Comparison of ENCODE assay signal across 8 cellular contexts in genomic region chr2:8514748-8515389, GRCh38.
DNase-seq lines count a peak whose midpoint lies in the region; ATAC-seq and TF ChIP-seq lines count a peak whose summit lies in the region.

No MANE protein-coding gene starts in this region.

- no peak overlapping the region for H3K4me3 ChIP-seq in suprapubic skin
- H3K4me3 ChIP-seq in MG63: no peak overlapping the region

- TF ChIP-seq EP300 in suprapubic skin (IDR thresholded peaks at IDR 0.05): no peak

- DNase-seq in RPMI8226 (peak; percentile 92), natural killer cell (no peak), sciatic nerve (ENCODE audit: low spot score) (no peak), suprapubic skin (ENCODE audit: low spot score in 2 of 2) (no peak), MV-4-11 (lab: John Stamatoyannopoulos, UW) (no peak), MG63 (no peak)

- H3K36me3 ChIP-seq in suprapubic skin: no peaks in the 10 kb centered on the region
- H3K36me3 ChIP-seq in MG63: no peaks in the 10 kb centered on the region

- TF ChIP-seq CTCF in natural killer cell (IDR thresholded peaks at IDR 0.05): no peak
- TF ChIP-seq CTCF in suprapubic skin (IDR thresholded peaks at IDR 0.05): no peak

- no peaks in the 10 kb centered on the region for H3K27me3 Mint-ChIP-seq in natural killer cell (ENCODE audit: low read depth in 2 of 2)

- no peaks in the 10 kb centered on the region for H3K36me3 Mint-ChIP-seq in natural killer cell

- H3K27ac ChIP-seq in suprapubic skin: no peak overlapping the region

- H3K9me3 ChIP-seq in suprapubic skin (no peaks in the 10 kb centered on the region), MG63 (no peaks in the 10 kb centered on the region)

- no peak for TF ChIP-seq POLR2A in suprapubic skin (IDR thresholded peaks at IDR 0.05)

- H3K27me3 ChIP-seq in suprapubic skin (no peaks in the 10 kb centered on the region), MG63 (no peaks in the 10 kb centered on the region)

- H3K4me1 Mint-ChIP-seq in natural killer cell: peaks cover 69 to 84% of the 10 kb centered on the region in 2 donors

- H3K4me1 ChIP-seq in suprapubic skin: peaks cover 6% of the 10 kb centered on the region

- no peaks in the 10 kb centered on the region for H3K9me3 Mint-ChIP-seq in natural killer cell

- WGBS in suprapubic skin: 70% methylated on average over 7 of the region's 7 CpGs

- ATAC-seq in GM19023 (IDR thresholded peaks at IDR 0.05; ENCODE audit: unreplicated experiment) (peak; percentile 58), HG02759 (IDR thresholded peaks at IDR 0.05; ENCODE audit: unreplicated experiment) (peak; percentile 51), natural killer cell (no peak), sciatic nerve (no peak)

- H3K4me3 Mint-ChIP-seq in natural killer cell: peak overlapping the region; percentile 68

- H3K27ac Mint-ChIP-seq in natural killer cell: peak overlapping the region; percentile 88 to 94

- intact Hi-C loops in natural killer cell (cut with micrococcal nuclease) (loop anchor here (5.0 kb wide), 2 partner anchors 38 to 168 kb away; no protein-coding TSS in a partner anchor), sciatic nerve (cut with DNase I) (no loop called here)

Comparison
In these comparisons a context has a peak if more than half of its experiments do, and no peak if none do; other contexts are left out.
1. ATAC-seq: peak in GM19023 (single experiment) and HG02759 (single experiment); none in natural killer cell (0 of 3) and sciatic nerve (single experiment).